8 cellular contexts compared by ENCODE assay signal in the genomic region with DNA sequence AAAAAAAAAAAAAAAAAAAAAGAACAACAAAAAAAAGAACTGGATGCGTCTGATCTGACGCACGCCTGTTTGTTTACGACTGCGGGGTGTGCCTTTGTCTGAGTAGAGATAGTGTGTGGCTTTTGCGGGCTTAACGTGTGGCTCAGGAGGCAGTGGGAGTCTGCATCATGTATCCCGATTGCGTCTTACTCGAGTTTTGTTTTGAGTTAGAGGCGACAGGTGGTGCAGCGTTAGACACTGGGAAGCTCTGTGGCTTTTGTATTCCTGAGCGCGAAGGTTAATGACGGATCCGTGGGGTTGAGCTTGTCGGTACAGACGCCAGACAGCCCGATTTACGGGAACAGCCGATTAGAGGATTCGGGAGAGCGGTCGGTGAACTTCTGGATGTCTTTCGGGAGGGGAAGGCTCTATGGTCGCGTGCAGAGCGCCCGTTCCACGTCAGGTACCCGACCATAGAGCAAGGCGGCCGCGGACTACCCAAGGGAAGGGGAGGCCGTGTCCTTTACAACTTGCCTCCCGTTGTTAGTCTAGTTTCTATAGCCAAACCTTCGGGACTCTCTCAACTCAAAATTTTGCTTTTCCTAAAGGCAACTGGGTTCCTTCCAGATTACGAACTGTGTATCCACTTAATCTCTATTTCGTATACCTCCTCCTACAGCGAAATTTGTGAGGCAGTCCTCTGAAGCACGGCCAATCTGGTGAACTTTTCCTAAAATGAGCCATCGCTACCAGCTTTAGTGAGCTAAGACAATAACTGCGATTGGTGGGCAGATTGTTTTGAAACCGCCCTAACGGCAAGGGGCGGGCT. TPM values are rescaled to one million over a fixed set of nuclear protein-coding genes. Genes with fewer than 3 reads are reported as not detected.
DNase-seq lines count a peak whose midpoint lies in the region; ATAC-seq lines count a peak whose summit lies in the region.

No MANE protein-coding gene starts in this region.

- peaks cover 13% of the 10 kb centered on the region for H3K36me3 ChIP-seq in SJCRH30

- H3K27ac ChIP-seq in SJCRH30, result peak overlapping the region; percentile 94

- intact Hi-C loops in head of caudate nucleus (cut with DNase I), result loop anchor here (10.0 kb wide), 1 partner anchor 172 kb away; a partner anchor contains a TSS
- intact Hi-C loops in posterior vena cava (cut with DNase I), result loop anchor here (5.0 kb wide), 2 partner anchors 56 to 61 kb away; no protein-coding TSS in a partner anchor

- H3K4me1 ChIP-seq in SJCRH30, result no peaks in the 10 kb centered on the region

- H3K27me3 ChIP-seq in SJCRH30, result no peaks in the 10 kb centered on the region

- DNase-seq in AG20443 (ENCODE audit: low spot score) (peak; percentile 60), HPDE6-E6E7 (ENCODE audit: extremely low spot score) (peak; percentile 29), SJCRH30 (peak; percentile 74 to 87), head of caudate nucleus (peak in 41 of 42 donors; percentile 43 to 83 (median 71)), posterior vena cava (ENCODE audit: low spot score) (peak; percentile 90), ureter (ENCODE audit: low spot score) (peak; percentile 72)
- DNase-seq in activated naive CD4-positive, alpha-beta T cell treated with anti-CD3 and anti-CD28 coated beads, Interleukin-2, amount 50 U/mL, for 16 hours, result peak; percentile 82

- H3K4me3 ChIP-seq in SJCRH30, result peak overlapping the region; percentile 61

- peak; percentile 21 for ATAC-seq in GM18907 (IDR thresholded peaks at IDR 0.05; ENCODE audit: unreplicated experiment)

- no peaks in the 10 kb centered on the region for H3K9me3 ChIP-seq in SJCRH30 (replicated peaks)

RNA-seq across cellular contexts. Expression of a gene that starts 0.9 kb away (rescaled TPM):
- 260 and 274 TPM in 2 replicates for total RNA-seq in SJCRH30 (2014; rRNA removed; shearing (Covaris generic))
- total RNA-seq in posterior vena cava (100 to 1,000 TPM; 150 to 157 TPM), ureter (183 TPM)

RNA-seq across cellular contexts. Expression of a gene that starts 44.2 kb away (rescaled TPM):
- total RNA-seq in SJCRH30 (2014; rRNA removed; shearing (Covaris generic)), result 24.1 and 25.1 TPM in 2 replicates
- total RNA-seq in posterior vena cava (100 to 1,000 TPM; 133 to 147 TPM), ureter (40.1 TPM)

RNA-seq across cellular contexts. Expression of a gene that starts 46.7 kb away (rescaled TPM):
- total RNA-seq in SJCRH30 (2014; rRNA removed; shearing (Covaris generic)), result 19.6 and 20.0 TPM in 2 replicates
- total RNA-seq in posterior vena cava, result 10 to 100 TPM; 17.5 to 23.9 TPM
- 38.3 TPM for total RNA-seq in ureter

Comparison
In these comparisons a context has a peak if more than half of its experiments do, and no peak if none do; other contexts are left out.
1. Peak in every context shown above with its lines: DNase-seq, ATAC-seq, H3K4me3 ChIP-seq and H3K27ac ChIP-seq.
2. DNase-seq: peak in every context shown above with its lines; median percentile 90 in posterior vena cava; 82 in activated naive CD4-positive, alpha-beta T cell treated with anti-CD3 and anti-CD28 coated beads, Interleukin-2, amount 50 U/mL, for 16 hours; 80 in SJCRH30; 72 in ureter; 71 in head of caudate nucleus; 60 in AG20443; 29 in HPDE6-E6E7.